Comparison of ENCODE assay signal across 1 cellular context in the genomic region with DNA sequence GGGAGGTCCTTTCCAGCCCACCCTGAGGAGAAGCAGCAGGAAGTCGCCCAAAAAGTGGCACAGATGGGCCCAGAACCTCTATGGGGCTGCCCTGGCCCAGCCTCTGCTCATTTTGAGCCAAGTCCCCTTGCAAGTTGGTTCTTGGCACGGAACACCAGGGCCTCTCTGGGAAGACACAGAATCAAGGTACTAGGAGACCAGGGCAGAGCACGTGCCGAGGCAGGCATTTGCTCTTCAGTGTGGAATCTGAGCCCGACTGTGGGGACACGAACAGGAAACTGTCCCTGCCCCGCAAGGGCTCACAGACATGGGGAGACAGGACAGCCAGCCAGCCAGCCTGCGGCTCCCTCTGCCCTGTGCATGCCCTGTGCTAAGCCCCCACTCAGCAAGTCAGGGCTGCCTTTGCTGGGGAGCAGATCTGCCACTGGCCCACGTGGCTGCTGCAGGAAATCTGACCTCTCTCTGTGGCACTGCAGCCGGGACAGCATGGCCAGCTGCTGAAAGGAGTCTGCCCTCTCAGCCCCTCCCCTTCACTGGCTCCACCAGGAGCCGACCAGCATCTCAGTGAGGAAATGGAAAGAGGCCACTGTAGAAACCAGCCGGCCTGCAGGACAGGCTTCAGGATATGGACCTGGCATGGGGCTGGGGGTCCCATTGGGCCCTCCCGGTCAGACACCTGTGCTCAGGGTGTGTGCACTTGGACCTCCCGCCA.
A peak's percentile ranks its signal among the peaks of the same experiment; 100 is the strongest.
TF ChIP-seq lines count a peak whose summit lies in the region.

No MANE protein-coding gene starts in this region.

TF ChIP-seq in HepG2, 621 proteins besides CTCF, POLR2A, EP300 and RAD21 (continued from another document and continues in another):
- TF ChIP-seq KDM3A (CRISPR knock-in tag; IDR thresholded peaks at IDR 0.05; ENCODE audit: low read depth) (no peak), ZNF552 (CRISPR knock-in tag; IDR thresholded peaks at IDR 0.05; ENCODE audit: borderline replicate concordance) (no peak; the same call in 1 of the 2 replicates), CERS6 (CRISPR knock-in tag; IDR thresholded peaks at IDR 0.05) (no peak), TBX3 (IDR thresholded peaks at IDR 0.05; ENCODE audit: borderline replicate concordance) (no peak), ATF5 (CRISPR knock-in tag; IDR thresholded peaks at IDR 0.05; ENCODE audit: low read depth) (no peak), KLF13 (CRISPR knock-in tag; IDR thresholded peaks at IDR 0.05) (no peak), MAFG (CRISPR knock-in tag; IDR thresholded peaks at IDR 0.05) (no peak), GTF2F1 (IDR thresholded peaks at IDR 0.05; ENCODE audit: low read length) (no peak), SMAD3 (CRISPR knock-in tag; IDR thresholded peaks at IDR 0.05) (no peak), ZNF569 (CRISPR knock-in tag; IDR thresholded peaks at IDR 0.05; ENCODE audit: borderline replicate concordance) (no peak), RFXANK (CRISPR knock-in tag; IDR thresholded peaks at IDR 0.05) (no peak), ZNF766 (CRISPR knock-in tag; IDR thresholded peaks at IDR 0.05; ENCODE audit: borderline replicate concordance) (no peak), SNRNP70 (IDR thresholded peaks at IDR 0.05; ENCODE audit: low read depth, low read length) (no peak), ZSCAN29 (CRISPR knock-in tag; conservative IDR thresholded peaks at IDR 0.05) (no peak), SNAPC2 (CRISPR knock-in tag; IDR thresholded peaks at IDR 0.05) (no peak), ZFYVE20 (CRISPR knock-in tag; IDR thresholded peaks at IDR 0.05; ENCODE audit: borderline replicate concordance, low read depth) (no peak), ZNF430 (CRISPR knock-in tag; IDR thresholded peaks at IDR 0.05) (no peak), ARID2 (CRISPR knock-in tag; IDR thresholded peaks at IDR 0.05; ENCODE audit: borderline replicate concordance) (no peak), EEA1 (CRISPR knock-in tag; IDR thresholded peaks at IDR 0.05; ENCODE audit: borderline replicate concordance) (no peak), SRSF4 (IDR thresholded peaks at IDR 0.05; ENCODE audit: low read depth, low read length, poor library complexity, severe bottlenecking) (no peak), ZFP62 (CRISPR knock-in tag; IDR thresholded peaks at IDR 0.05) (no peak), GPBP1L1 (CRISPR knock-in tag; IDR thresholded peaks at IDR 0.05) (no peak), BRCA1 (CRISPR knock-in tag; IDR thresholded peaks at IDR 0.05) (no peak), ZNF446 (CRISPR knock-in tag; IDR thresholded peaks at IDR 0.05) (no peak), BCLAF1 (IDR thresholded peaks at IDR 0.05) (no peak), ZNF740 (CRISPR knock-in tag; IDR thresholded peaks at IDR 0.05) (no peak), DMAP1 (CRISPR knock-in tag; IDR thresholded peaks at IDR 0.05) (peak; percentile 19; the same call in 1 of the 2 replicates), DZIP1 (CRISPR knock-in tag; IDR thresholded peaks at IDR 0.05) (no peak), ZBTB38 (CRISPR knock-in tag; IDR thresholded peaks at IDR 0.05) (no peak), STAG1 (CRISPR knock-in tag; IDR thresholded peaks at IDR 0.05) (no peak), CCAR2 (optimal IDR thresholded peaks at IDR 0.05; ENCODE audit: low read depth, low read length) (no peak), ZNF367 (CRISPR knock-in tag; IDR thresholded peaks at IDR 0.05; ENCODE audit: borderline replicate concordance) (no peak), ZFAT (CRISPR knock-in tag; conservative IDR thresholded peaks at IDR 0.05) (no peak), NFYB (CRISPR knock-in tag; IDR thresholded peaks at IDR 0.05) (no peak), SP1 (IDR thresholded peaks at IDR 0.05) (no peak), SP1 (CRISPR knock-in tag; IDR thresholded peaks at IDR 0.05) (no peak), NFATC3 (CRISPR knock-in tag; IDR thresholded peaks at IDR 0.05) (no peak), SKI (IDR thresholded peaks at IDR 0.05; ENCODE audit: partially characterized antibody) (no peak), ZSCAN25 (CRISPR knock-in tag; IDR thresholded peaks at IDR 0.05) (peak; percentile 60; the same call in 1 of the 2 replicates), THRA (CRISPR knock-in tag; IDR thresholded peaks at IDR 0.05; ENCODE audit: borderline replicate concordance) (no peak), ZNF263 (CRISPR knock-in tag; IDR thresholded peaks at IDR 0.05) (no peak)
- TF ChIP-seq, protein P1, sequence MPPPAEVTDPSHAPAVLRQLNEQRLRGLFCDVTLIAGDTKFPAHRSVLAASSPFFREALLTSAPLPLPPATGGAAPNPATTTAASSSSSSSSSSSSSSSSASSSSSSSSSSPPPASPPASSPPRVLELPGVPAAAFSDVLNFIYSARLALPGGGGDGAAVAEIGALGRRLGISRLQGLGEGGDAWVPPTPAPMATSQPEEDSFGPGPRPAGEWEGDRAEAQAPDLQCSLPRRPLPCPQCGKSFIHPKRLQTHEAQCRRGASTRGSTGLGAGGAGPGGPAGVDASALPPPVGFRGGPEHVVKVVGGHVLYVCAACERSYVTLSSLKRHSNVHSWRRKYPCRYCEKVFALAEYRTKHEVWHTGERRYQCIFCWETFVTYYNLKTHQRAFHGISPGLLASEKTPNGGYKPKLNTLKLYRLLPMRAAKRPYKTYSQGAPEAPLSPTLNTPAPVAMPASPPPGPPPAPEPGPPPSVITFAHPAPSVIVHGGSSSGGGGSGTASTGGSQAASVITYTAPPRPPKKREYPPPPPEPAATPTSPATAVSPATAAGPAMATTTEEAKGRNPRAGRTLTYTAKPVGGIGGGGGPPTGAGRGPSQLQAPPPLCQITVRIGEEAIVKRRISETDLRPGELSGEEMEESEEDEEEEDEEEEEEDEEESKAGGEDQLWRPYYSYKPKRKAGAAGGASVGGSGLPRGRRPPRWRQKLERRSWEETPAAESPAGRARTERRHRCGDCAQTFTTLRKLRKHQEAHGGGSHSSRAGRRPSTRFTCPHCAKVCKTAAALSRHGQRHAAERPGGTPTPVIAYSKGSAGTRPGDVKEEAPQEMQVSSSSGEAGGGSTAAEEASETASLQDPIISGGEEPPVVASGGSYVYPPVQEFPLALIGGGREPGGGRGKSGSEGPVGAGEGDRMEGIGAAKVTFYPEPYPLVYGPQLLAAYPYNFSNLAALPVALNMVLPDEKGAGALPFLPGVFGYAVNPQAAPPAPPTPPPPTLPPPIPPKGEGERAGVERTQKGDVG (CRISPR knock-in tag; IDR thresholded peaks at IDR 0.05; ENCODE audit: borderline replicate concordance), result no peak
- TF ChIP-seq, protein P2, sequence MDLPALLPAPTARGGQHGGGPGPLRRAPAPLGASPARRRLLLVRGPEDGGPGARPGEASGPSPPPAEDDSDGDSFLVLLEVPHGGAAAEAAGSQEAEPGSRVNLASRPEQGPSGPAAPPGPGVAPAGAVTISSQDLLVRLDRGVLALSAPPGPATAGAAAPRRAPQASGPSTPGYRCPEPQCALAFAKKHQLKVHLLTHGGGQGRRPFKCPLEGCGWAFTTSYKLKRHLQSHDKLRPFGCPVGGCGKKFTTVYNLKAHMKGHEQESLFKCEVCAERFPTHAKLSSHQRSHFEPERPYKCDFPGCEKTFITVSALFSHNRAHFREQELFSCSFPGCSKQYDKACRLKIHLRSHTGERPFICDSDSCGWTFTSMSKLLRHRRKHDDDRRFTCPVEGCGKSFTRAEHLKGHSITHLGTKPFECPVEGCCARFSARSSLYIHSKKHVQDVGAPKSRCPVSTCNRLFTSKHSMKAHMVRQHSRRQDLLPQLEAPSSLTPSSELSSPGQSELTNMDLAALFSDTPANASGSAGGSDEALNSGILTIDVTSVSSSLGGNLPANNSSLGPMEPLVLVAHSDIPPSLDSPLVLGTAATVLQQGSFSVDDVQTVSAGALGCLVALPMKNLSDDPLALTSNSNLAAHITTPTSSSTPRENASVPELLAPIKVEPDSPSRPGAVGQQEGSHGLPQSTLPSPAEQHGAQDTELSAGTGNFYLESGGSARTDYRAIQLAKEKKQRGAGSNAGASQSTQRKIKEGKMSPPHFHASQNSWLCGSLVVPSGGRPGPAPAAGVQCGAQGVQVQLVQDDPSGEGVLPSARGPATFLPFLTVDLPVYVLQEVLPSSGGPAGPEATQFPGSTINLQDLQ (CRISPR knock-in tag; IDR thresholded peaks at IDR 0.05), result no peak
